In genomic region chr1:248537449-248537848, GRCh38 we compare ENCODE assay signal across 14 cellular contexts. TPM values are rescaled to one million over a fixed set of nuclear protein-coding genes. Genes with fewer than 3 reads are reported as not detected.
"Had no signal": no experiment of that assay in that cellular context is flagged by ENCODE, and none has a peak within 500 bp of the region (broad histone marks: within the 10 kb centered on the region; RNA-seq: fewer than 3 reads in every experiment).

No MANE protein-coding gene starts in this region.

RNA-seq across cellular contexts. Expression of gene OR2T29, which starts 25.1 kb away (rescaled TPM):
- total RNA-seq: glomerular endothelial cell; heart left ventricle; kidney epithelial cell; left colon; left ventricle myocardium superior; lung; natural killer cell treated with Interleukin-12 subunit alpha and Interleukin-12 subunit beta and Interleukin-15 and Interleukin-18, amount 100 ng/mL, for 72 hours; ovary; progenitor cell of endocrine pancreas; right cardiac atrium; smooth muscle cell; thyroid gland had no signal
- polyA plus RNA-seq: esophagus, heart left ventricle, lung, ovary, right cardiac atrium, smooth muscle cell had no signal

RNA-seq across cellular contexts. Expression of gene OR2G6, which starts 29.6 kb away (rescaled TPM):
- total RNA-seq: glomerular endothelial cell; heart left ventricle; kidney epithelial cell; left colon; left ventricle myocardium superior; lung; natural killer cell treated with Interleukin-12 subunit alpha and Interleukin-12 subunit beta and Interleukin-15 and Interleukin-18, amount 100 ng/mL, for 72 hours; progenitor cell of endocrine pancreas; right cardiac atrium; smooth muscle cell; thyroid gland had no signal
- polyA plus RNA-seq: esophagus, heart left ventricle, lung, ovary, right cardiac atrium, smooth muscle cell had no signal

RNA-seq across cellular contexts. Expression of gene OR2T34, which starts 37.1 kb away (rescaled TPM):
- total RNA-seq: glomerular endothelial cell; heart left ventricle; kidney epithelial cell; left colon; left ventricle myocardium superior; lung; natural killer cell treated with Interleukin-12 subunit alpha and Interleukin-12 subunit beta and Interleukin-15 and Interleukin-18, amount 100 ng/mL, for 72 hours; ovary; progenitor cell of endocrine pancreas; right cardiac atrium; smooth muscle cell; thyroid gland had no signal
- polyA plus RNA-seq: esophagus, heart left ventricle, lung, ovary, right cardiac atrium, smooth muscle cell had no signal

RNA-seq across cellular contexts. Expression of gene OR2T5, which starts 49.1 kb away (rescaled TPM):
- total RNA-seq: glomerular endothelial cell; heart left ventricle; kidney epithelial cell; left colon; left ventricle myocardium superior; lung; natural killer cell treated with Interleukin-12 subunit alpha and Interleukin-12 subunit beta and Interleukin-15 and Interleukin-18, amount 100 ng/mL, for 72 hours; progenitor cell of endocrine pancreas; right cardiac atrium; smooth muscle cell; suprapubic skin; thyroid gland had no signal
- polyA plus RNA-seq: esophagus, heart left ventricle, lung, ovary, right cardiac atrium, smooth muscle cell had no signal
